In the genomic region with DNA sequence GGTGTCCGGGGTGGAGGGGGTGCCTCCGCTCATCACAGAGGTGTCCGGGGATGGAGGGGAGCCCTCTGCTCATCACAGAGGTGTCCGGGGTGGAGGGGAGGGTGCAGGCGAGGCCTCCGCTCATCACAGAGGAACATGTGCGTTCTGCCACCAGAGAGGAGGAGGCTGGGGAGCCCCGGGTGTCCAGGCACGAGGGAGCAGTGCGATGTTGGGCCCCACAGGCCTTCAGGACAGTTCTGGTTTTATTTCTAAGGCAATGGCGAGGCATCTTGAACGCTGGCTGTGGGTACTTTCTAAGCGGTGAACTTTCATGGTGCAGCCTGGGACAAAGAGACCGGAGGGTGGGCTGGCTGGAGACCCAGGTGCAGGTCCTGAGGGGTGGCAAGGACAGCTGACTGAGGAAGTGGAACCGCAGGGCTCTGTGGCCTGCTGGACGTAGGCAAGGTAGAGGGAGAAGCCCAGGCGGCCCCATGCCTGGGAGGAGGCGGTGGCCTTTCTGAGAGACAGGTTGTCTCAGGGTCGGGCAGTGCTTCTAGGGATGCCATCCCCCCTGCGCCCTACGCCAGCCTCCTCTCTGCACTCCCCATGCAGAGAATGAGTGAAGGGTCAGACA, we compare ENCODE assay signal across 28 cellular contexts.
"Had no signal": no experiment of that assay in that cellular context is flagged by ENCODE, and none has a peak within 500 bp of the region (broad histone marks: within the 10 kb centered on the region; RNA-seq: fewer than 3 reads in every experiment).

No MANE protein-coding gene starts in this region.

- DNase-seq: dermis blood vessel endothelial cell; effector memory CD4-positive, alpha-beta T cell; foreskin keratinocyte; hippocampal formation; immature natural killer cell; islet precursor cell; kidney glomerular epithelial cell; left colon; left ventricle myocardium inferior; lower lobe of right lung; psoas muscle; right cardiac atrium; small intestine; stimulated activated CD4-positive, alpha-beta T cell treated with anti-CD3 and anti-CD28 coated beads, Interleukin-12 subunit alpha, Interleukin-12 subunit beta, amount 100 ng/mL, for 4 hours; stimulated activated CD4-positive, alpha-beta T cell treated with anti-CD3 and anti-CD28 coated beads, Interleukin-1b, Interleukin-23, amount 100 ng/mL, for 48 hours; stimulated activated CD4-positive, alpha-beta T cell treated with anti-CD3 and anti-CD28 coated beads, Interleukin-4, amount 100 ng/mL, for 1 hour; stimulated activated CD8-positive, alpha-beta memory T cell treated with anti-CD3 and anti-CD28 coated beads, Interleukin-4, amount 100 ng/mL, for 48 hours; testis had no signal

- H3K9me3 ChIP-seq: esophagus muscularis mucosa, gastroesophageal sphincter, heart left ventricle, left ventricle myocardium inferior, lower lobe of right lung, psoas muscle, testis, tibial artery had no signal

- H3K27ac ChIP-seq: cardiac muscle cell, coronary artery, esophagus muscularis mucosa, foreskin keratinocyte, gastroesophageal sphincter, heart left ventricle, left ventricle myocardium inferior, lower lobe of right lung, psoas muscle, testis, tibial artery had no signal

- H3K4me3 Mint-ChIP-seq: immature natural killer cell; natural killer cell treated with Interleukin-12 subunit alpha and Interleukin-12 subunit beta and Interleukin-15 and Interleukin-18, amount 100 ng/mL, for 72 hours; neural crest cell; stimulated activated naive CD8-positive, alpha-beta T cell treated with anti-CD3 and anti-CD28 coated beads, Interleukin-15, Interleukin-2, amounts not matched to agents 100 ng/mL and 50 ng/mL, for 24 hours; type B pancreatic cell had no signal

- H3K4me1 ChIP-seq: esophagus muscularis mucosa, foreskin keratinocyte, gastroesophageal sphincter, heart left ventricle, left ventricle myocardium inferior, lower lobe of right lung, psoas muscle, testis, tibial artery had no signal

- H3K27ac Mint-ChIP-seq: immature natural killer cell; natural killer cell treated with Interleukin-12 subunit alpha and Interleukin-12 subunit beta and Interleukin-15 and Interleukin-18, amount 100 ng/mL, for 72 hours; stimulated activated naive CD8-positive, alpha-beta T cell treated with anti-CD3 and anti-CD28 coated beads, Interleukin-15, Interleukin-2, amounts not matched to agents 100 ng/mL and 50 ng/mL, for 24 hours; type B pancreatic cell had no signal

- H3K4me3 ChIP-seq: cardiac muscle cell, coronary artery, esophagus muscularis mucosa, gastroesophageal sphincter, heart left ventricle, left ventricle myocardium inferior, lower lobe of right lung, psoas muscle, testis, tibial artery had no signal

- H3K27me3 Mint-ChIP-seq: natural killer cell treated with Interleukin-12 subunit alpha and Interleukin-12 subunit beta and Interleukin-15 and Interleukin-18, amount 100 ng/mL, for 72 hours; stimulated activated naive CD8-positive, alpha-beta T cell treated with anti-CD3 and anti-CD28 coated beads, Interleukin-15, Interleukin-2, amounts not matched to agents 100 ng/mL and 50 ng/mL, for 24 hours had no signal

- ATAC-seq: foreskin keratinocyte, gastroesophageal sphincter, left colon, lower lobe of right lung, psoas muscle, right cardiac atrium had no signal

- H3K27me3 ChIP-seq: cardiac muscle cell, foreskin keratinocyte, heart left ventricle, testis had no signal

- H3K4me1 Mint-ChIP-seq: immature natural killer cell, neural crest cell had no signal

- H3K36me3 ChIP-seq: cardiac muscle cell, esophagus muscularis mucosa, gastroesophageal sphincter, heart left ventricle, left ventricle myocardium inferior, lower lobe of right lung, tibial artery had no signal

- H3K9me3 Mint-ChIP-seq: natural killer cell treated with Interleukin-12 subunit alpha and Interleukin-12 subunit beta and Interleukin-15 and Interleukin-18, amount 100 ng/mL, for 72 hours; neural crest cell; stimulated activated naive CD8-positive, alpha-beta T cell treated with anti-CD3 and anti-CD28 coated beads, Interleukin-15, Interleukin-2, amounts not matched to agents 100 ng/mL and 50 ng/mL, for 24 hours; type B pancreatic cell had no signal
